ENCODE assay signal across 11 cellular contexts in the genomic region with DNA sequence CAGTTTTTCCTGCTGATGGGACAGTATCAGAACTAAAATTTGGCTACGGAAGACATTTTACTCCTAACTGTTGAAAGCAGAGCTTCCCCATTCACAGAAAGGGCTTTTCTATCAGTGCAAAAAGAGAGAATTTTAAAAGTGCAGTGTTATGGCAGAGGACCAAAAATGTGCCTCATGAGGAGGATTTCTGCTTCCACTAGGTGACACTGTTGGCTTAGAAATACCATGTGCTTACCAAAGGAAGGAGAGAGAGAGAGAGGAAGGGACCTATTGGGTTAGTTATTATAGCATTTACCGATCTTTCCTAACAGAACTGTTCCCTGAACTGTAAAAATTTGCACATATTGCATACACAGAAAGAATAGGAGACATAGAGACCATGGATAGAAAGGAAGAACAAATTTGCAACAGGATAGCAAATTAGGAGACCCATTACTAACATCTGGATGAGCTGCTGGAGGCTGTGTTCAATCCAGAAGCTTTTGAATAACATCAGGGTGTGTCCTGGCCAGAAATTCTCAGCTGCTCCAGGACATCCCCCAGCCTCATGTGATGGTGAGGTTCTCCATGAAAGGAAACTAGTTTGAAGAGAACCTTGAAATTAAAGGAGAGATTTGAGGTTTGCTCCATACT. TPM values are rescaled to one million over a fixed set of nuclear protein-coding genes. Genes with fewer than 3 reads are reported as not detected.
DNase-seq lines count a peak whose midpoint lies in the region; ATAC-seq and TF ChIP-seq lines count a peak whose summit lies in the region.
"Not testable (repeated sequence)": the region's sequence is repeated elsewhere in the genome, so short reads cannot be mapped to it uniquely, and the experiment has no call there.
"Had no signal": no experiment of that assay in that cellular context is flagged by ENCODE, and none has a peak within 500 bp of the region (broad histone marks: within the 10 kb centered on the region; RNA-seq: fewer than 3 reads in every experiment).

No MANE protein-coding gene starts in this region.

- in situ Hi-C loops in Panc1 (cut with HindIII; ENCODE audit: low pct_unique_long_range_greater_than_20kb, low sequenced_read_pairs); astrocyte of the cerebellum (cut with HindIII; ENCODE audit: low sequenced_read_pairs): not testable (repeated sequence)

- H3K79me2 ChIP-seq in DND-41 (ENCODE audit: insufficient read depth, low read length) = not testable (repeated sequence)

- H3K4me3 ChIP-seq in DND-41 (ENCODE audit: low read depth in 1 of 2, low read length in 2 of 2); Panc1 (ENCODE audit: low read depth in 2 of 2, low read length in 2 of 2); astrocyte of the cerebellum (ENCODE audit: low read depth, low read length); right lobe of liver: not testable (repeated sequence)

- H4K20me1 ChIP-seq in DND-41 (ENCODE audit: insufficient read depth, low read length) = not testable (repeated sequence)

- H3K9ac ChIP-seq in DND-41 (ENCODE audit: low read depth, low read length) = not testable (repeated sequence)

- POLR2A ChIA-PET in Panc1 (lab: Charles Lee) = not testable (repeated sequence)

- H2AFZ ChIP-seq in DND-41 (ENCODE audit: low read depth, low read length) = not testable (repeated sequence)

- H3K4me2 ChIP-seq in DND-41 (ENCODE audit: insufficient read depth, low read length) = not testable (repeated sequence)

- DNase-seq in A172 (ENCODE audit: low spot score) (peak; percentile 86), HS-27A (ENCODE audit: low read depth) (peak; percentile 85), NCI-H1105 (lab: John Stamatoyannopoulos, UW) (peak; percentile 43), astrocyte of the cerebellum (ENCODE audit: low read depth) (peak; percentile 15), fibroblast of gingiva (ENCODE audit: low read depth) (peak; percentile 69)
- not testable (repeated sequence) for DNase-seq in DND-41; Panc1 (ENCODE audit: low read depth, low spot score); right lobe of liver

- intact Hi-C loops in Panc1 (cut with micrococcal nuclease; ENCODE audit: unreplicated experiment) = loop anchor here (10.0 kb wide), 1 partner anchor 120 kb away; no protein-coding TSS in a partner anchor
- intact Hi-C loops in right lobe of liver (cut with DNase I) = not testable (repeated sequence)

- BruUV-seq in Panc1 (replicated peaks; lab: Mats Ljungman, UMichigan) = not testable (repeated sequence)

- not testable (repeated sequence) for H3K4me1 ChIP-seq in DND-41 (ENCODE audit: insufficient read depth, low read length); Panc1 (ENCODE audit: control insufficient read depth, insufficient read depth, low read length); right lobe of liver

- not testable (repeated sequence) for H3K27me3 ChIP-seq in DND-41 (ENCODE audit: insufficient read depth, low read length, poor library complexity); Panc1 (ENCODE audit: control insufficient read depth, insufficient read depth, low read length); right lobe of liver

- not testable (repeated sequence) for H3K36me3 ChIP-seq in DND-41 (ENCODE audit: insufficient read depth, low read length); Panc1 (ENCODE audit: control insufficient read depth, insufficient read depth, low read length); right lobe of liver

- TF ChIP-seq POLR2A in right lobe of liver (IDR thresholded peaks at IDR 0.05) = not testable (repeated sequence)

- H3K9me3 ChIP-seq in DND-41 (ENCODE audit: insufficient read depth, low read length, severe bottlenecking) = peaks cover 17% of the 10 kb centered on the region
- H3K9me3 ChIP-seq in Panc1 (ENCODE audit: control insufficient read depth, insufficient read depth, low read depth, low read length); right lobe of liver: not testable (repeated sequence)

- TF ChIP-seq CTCF in DND-41 (IDR thresholded peaks at IDR 0.05; ENCODE audit: borderline replicate concordance, extremely low read depth, low read length, poor library complexity, severe bottlenecking) = peak; percentile 27
- peak; percentile 59; the same call in 1 of the 2 replicates for TF ChIP-seq CTCF in Panc1 (IDR thresholded peaks at IDR 0.05)
- TF ChIP-seq CTCF in astrocyte of the cerebellum (IDR thresholded peaks at IDR 0.05; ENCODE audit: low read depth, low read length, missing control alignments) = peak; percentile 40
- TF ChIP-seq CTCF in right lobe of liver (IDR thresholded peaks at IDR 0.05) = peak in 3 of 4 donors; percentile 47 to 50 (median 47)

- CTCF ChIA-PET in Panc1 (lab: Charles Lee) = not testable (repeated sequence)

- 12% methylated on average over 2 of the region's 2 CpGs for WGBS in right lobe of liver (ENCODE audit: insufficient coverage, low coverage, low lambda C conversion rate, missing lambda C conversion rate)

- H3K27ac ChIP-seq in DND-41 (ENCODE audit: low read length); Panc1 (ENCODE audit: low read length); right lobe of liver: not testable (repeated sequence)

- not testable (repeated sequence) for ATAC-seq in DND-41 (ENCODE audit: insufficient read depth, low read depth)
- peak; percentile 85 for ATAC-seq in Panc1
- ATAC-seq in right lobe of liver = peak in 2 of 4 donors; percentile 44 to 65

RNA-seq across cellular contexts. Expression of a gene that starts 21.8 kb away (rescaled TPM):
- 0.19 TPM in 1 of 2 replicates, not detected in the other for total RNA-seq in A172 (2014; rRNA removed; shearing (Covaris generic))
- total RNA-seq in Panc1 (2021; ENCODE audit: unreplicated experiment) (not detected), right lobe of liver (not detected)
- not detected for polyA plus RNA-seq in Panc1 (2012; ENCODE audit: insufficient read length)
- total RNA-seq: activated naive CD4-positive, alpha-beta T cell treated with anti-CD3 and anti-CD28 coated beads, Interleukin-2, amount 50 U/mL, for 72 hours; omental fat pad; tibial nerve had no signal
